Comparison of ENCODE assay signal across 8 cellular contexts in genomic region chr10:13161267-13162012, GRCh38. TPM values are rescaled to one million over a fixed set of nuclear protein-coding genes. Genes with fewer than 3 reads are reported as not detected.
DNase-seq lines count a peak whose midpoint lies in the region; ATAC-seq, FAIRE-seq and TF ChIP-seq lines count a peak whose summit lies in the region.

MCM10 (plus strand) TSS chr10:13161558; CDS start chr10:13164203, 2,645 bp downstream.

- peak within 1 kb of the TSS; percentile 52 to 53 for H3K4me3 ChIP-seq in kidney (ENCODE audit: low read length in 2 of 2)

- ATAC-seq in GM19043 (IDR thresholded peaks at IDR 0.05; ENCODE audit: low read depth, unreplicated experiment) (peak; percentile 99), HG03378 (IDR thresholded peaks at IDR 0.05; ENCODE audit: unreplicated experiment) (peak; percentile 100)
- ATAC-seq in activated CD4-positive, CD25-positive, alpha-beta regulatory T cell treated with anti-CD3 and anti-CD28 coated beads, Interleukin-2, amount 50 U/mL, for 24 hours: peak; percentile 100

- H3K27ac ChIP-seq in kidney (ENCODE audit: low read depth in 2 of 2, low read length in 2 of 2): no peak within 1 kb of the TSS

- H3K9ac ChIP-seq in kidney (ENCODE audit: low read length in 2 of 2): peak within 1 kb of the TSS in 1 of 2 donors; percentile 43

- H3K4me1 ChIP-seq in kidney (ENCODE audit: control insufficient read depth in 1 of 2, insufficient read depth in 1 of 2, low read depth in 1 of 2, low read length in 2 of 2): peaks cover 0 to 3% of the 10 kb centered on the region in 2 donors

- peak; percentile 82 for TF ChIP-seq CTCF in kidney (IDR thresholded peaks at IDR 0.05; ENCODE audit: borderline replicate concordance, extremely low read depth, insufficient read depth)

- no peaks in the 10 kb centered on the region for H3K9me3 ChIP-seq in kidney (ENCODE audit: control insufficient read depth in 1 of 2, low read length in 2 of 2)

- intact Hi-C loops in kidney (cut with DNase I): no loop called here

- no peaks in the 10 kb centered on the region for H3K36me3 ChIP-seq in kidney (ENCODE audit: control insufficient read depth in 1 of 2, insufficient read depth in 2 of 2, low read length in 2 of 2)

- peak; percentile 96 for FAIRE-seq in kidney (lab: Jason Lieb, UNC)

- DNase-seq in Ammon's horn (ENCODE audit: low spot score) (peak; percentile 100), NCI-H446 treated with DMSO at 0.1 percent for 48 hours (lab: John Stamatoyannopoulos, UW) (peak; percentile 98), cerebellum (ENCODE audit: low spot score) (peak; percentile 100), kidney (peak; percentile 99)
- DNase-seq in stimulated activated CD4-positive, alpha-beta T cell treated with anti-CD3 and anti-CD28 coated beads, Interleukin-15, amount 100 ng/mL, for 48 hours (ENCODE audit: low read depth in 2 of 2): peak; percentile 96 to 97

RNA-seq across cellular contexts. Expression of gene MCM10, which starts in this region (rescaled TPM):
- total RNA-seq in cerebellum: 6.4 TPM
- 0.50 TPM for total RNA-seq in kidney
- polyA plus RNA-seq in kidney (ENCODE audit: insufficient read depth, low read depth, low replicate concordance): not detected

Comparison
In these comparisons a context has a peak if more than half of its experiments do, and no peak if none do; other contexts are left out.
1. Peak in DNase-seq and H3K4me3 ChIP-seq in kidney; RNA of the gene not detected or under 1 TPM.